22 cellular contexts compared by ENCODE assay signal in the genomic region with DNA sequence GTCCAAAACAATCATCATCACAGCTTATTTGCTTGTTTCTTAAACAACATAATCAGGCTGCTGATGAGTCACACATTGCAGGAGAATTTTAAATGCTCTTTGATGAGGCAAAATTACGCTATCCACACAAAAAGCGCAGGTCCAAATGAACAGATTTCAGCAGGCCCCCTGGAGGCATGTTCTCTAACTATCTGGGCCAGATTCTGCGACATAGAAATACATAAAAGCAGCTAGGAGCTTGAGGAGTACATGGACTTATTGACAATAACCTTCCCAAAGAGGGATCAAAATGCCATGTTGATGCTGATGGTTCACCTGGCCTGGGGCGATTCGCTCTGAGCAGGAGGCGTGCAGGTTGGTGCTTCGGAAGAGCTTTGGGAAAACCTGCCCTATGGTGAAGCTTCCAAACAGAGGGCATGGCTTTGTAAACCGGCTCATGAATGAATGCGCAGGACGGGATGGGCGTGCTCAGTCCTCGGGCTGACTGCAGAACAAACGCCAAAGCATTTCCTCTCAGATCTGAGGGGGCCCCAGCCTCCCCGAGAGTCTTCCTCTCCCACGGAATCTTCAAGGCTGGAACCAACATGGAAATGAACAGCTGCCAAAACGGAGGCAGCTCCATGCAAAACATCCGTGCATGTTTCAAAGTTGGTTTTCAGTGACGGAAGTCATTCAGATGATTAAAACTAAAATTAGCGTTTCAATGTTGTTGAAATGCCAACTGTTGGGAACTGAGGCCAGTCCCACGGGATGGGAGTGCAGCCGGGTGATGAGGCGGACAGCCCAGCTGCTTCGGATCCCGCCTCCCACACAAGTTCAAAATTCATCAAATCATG.
DNase-seq lines count a peak whose midpoint lies in the region; ATAC-seq and TF ChIP-seq lines count a peak whose summit lies in the region.
"Had no signal": no experiment of that assay in that cellular context is flagged by ENCODE, and none has a peak within 500 bp of the region (broad histone marks: within the 10 kb centered on the region; RNA-seq: fewer than 3 reads in every experiment).

No MANE protein-coding gene starts in this region.

- H3K9me3 ChIP-seq in body of pancreas (no peaks in the 10 kb centered on the region), heart right ventricle (no peaks in the 10 kb centered on the region)
- H3K9me3 ChIP-seq: gastroesophageal sphincter, psoas muscle, upper lobe of right lung had no signal

- no peak for TF ChIP-seq CTCF in body of pancreas (IDR thresholded peaks at IDR 0.05)
- TF ChIP-seq CTCF in heart right ventricle (IDR thresholded peaks at IDR 0.05) = no peak

- H3K36me3 ChIP-seq in body of pancreas (replicated peaks in 1 of 2; ENCODE audit: insufficient read depth in 1 of 2, low read depth in 2 of 2) (no peaks in the 10 kb centered on the region), heart right ventricle (no peaks in the 10 kb centered on the region)
- H3K36me3 ChIP-seq: gastroesophageal sphincter, upper lobe of right lung had no signal

- H3K4me1 ChIP-seq in body of pancreas = peaks cover 3% of the 10 kb centered on the region
- peaks cover 0 to 35% (median 16%) of the 10 kb centered on the region in 9 donors for H3K4me1 ChIP-seq in heart right ventricle
- H3K4me1 ChIP-seq: psoas muscle, upper lobe of right lung had no signal

- no peak for TF ChIP-seq POLR2A in body of pancreas (IDR thresholded peaks at IDR 0.05)

- H3K4me3 ChIP-seq in body of pancreas = no peak overlapping the region
- peak overlapping the region in 1 of 10 donors; percentile 35 for H3K4me3 ChIP-seq in heart right ventricle
- H3K4me3 ChIP-seq: gastroesophageal sphincter, psoas muscle, upper lobe of right lung had no signal

- no peak overlapping the region for H3K27ac ChIP-seq in body of pancreas
- H3K27ac ChIP-seq in heart right ventricle = no peak overlapping the region
- H3K27ac ChIP-seq in temporal lobe (ENCODE audit: low read depth, low read length) = peak overlapping the region; percentile 22
- H3K27ac ChIP-seq: gastroesophageal sphincter, HL-60, psoas muscle, upper lobe of right lung had no signal

- peak in 1 of 4 donors; percentile 7 for DNase-seq in body of pancreas
- DNase-seq in heart right ventricle = peak in 1 of 2 donors; percentile 60
- peak; percentile 44 for DNase-seq in middle frontal gyrus (ENCODE audit: extremely low spot score, low spot score)
- DNase-seq in OCI-M2 (lab: John Stamatoyannopoulos, UW; ENCODE audit: unreplicated experiment) = no peak
- no peak for DNase-seq in effector CD8-positive, alpha-beta T cell (lab: John Stamatoyannopoulos, UW)
- DNase-seq: activated CD8-positive, alpha-beta T cell treated with anti-CD3 and anti-CD28 coated beads for 36 hours; caudate nucleus; CD4-positive, alpha-beta memory T cell; GOT3; Kasumi-1; MV-4-11; NCI-H146; NCI-H446 treated with DMSO at 0.1 percent for 48 hours; OCI-M1; psoas muscle; stimulated activated CD4-positive, alpha-beta T cell treated with anti-CD3 and anti-CD28 coated beads, Interleukin-2, amount 100 ng/mL, for 48 hours; T-helper 2 cell; upper lobe of right lung had no signal

- ATAC-seq in body of pancreas = peak; percentile 48
- peak; percentile 47 to 89 (median 73) for ATAC-seq in heart right ventricle
- ATAC-seq in GM19351 (IDR thresholded peaks at IDR 0.05; ENCODE audit: unreplicated experiment) = no peak
- ATAC-seq: activated CD8-positive, alpha-beta T cell treated with anti-CD3 and anti-CD28 coated beads for 36 hours; gastroesophageal sphincter; psoas muscle; upper lobe of right lung had no signal

- intact Hi-C loops in body of pancreas (cut with DNase I) (no loop called here), heart right ventricle (cut with DNase I) (no loop called here)

- H3K27me3 ChIP-seq in body of pancreas (no peaks in the 10 kb centered on the region), heart right ventricle (peaks cover 0 to 34% (median 12%) of the 10 kb centered on the region in 7 donors)

- 62 to 66% methylated on average over 20 to 24 of the region's 24 CpGs for WGBS in body of pancreas, 2 donors
- 34 to 41% methylated on average over 24 of the region's 24 CpGs for WGBS in heart right ventricle, 2 donors
